Comparison of ENCODE assay signal across 17 cellular contexts in genomic region chr13:37627428-37627827, GRCh38.
"Had no signal": no experiment of that assay in that cellular context is flagged by ENCODE, and none has a peak within 500 bp of the region (broad histone marks: within the 10 kb centered on the region; RNA-seq: fewer than 3 reads in every experiment).

No MANE protein-coding gene starts in this region.

- DNase-seq: activated CD4-positive, alpha-beta T cell treated with anti-CD3 and anti-CD28 coated beads, Interleukin-2, amount 50 U/mL, for 4 hours; activated CD4-positive, CD25-positive, alpha-beta regulatory T cell treated with anti-CD3 and anti-CD28 coated beads, Interleukin-2, amount 50 U/mL, for 72 hours; activated gamma-delta T cell; adrenal gland; head of caudate nucleus; kidney glomerular epithelial cell; left ventricle myocardium inferior; mammary epithelial cell; midbrain; nephron progenitor cell; nucleus accumbens; sigmoid colon; stimulated activated naive B cell treated with anti-CD40 and anti-IgM and Interleukin-4, amounts not matched to agents 10 μg/mL and 1 μg/mL and 100 μg/mL, for 72 hours; T1000; thyroid gland had no signal

- H3K27ac ChIP-seq: adrenal gland, breast epithelium, coronary artery, left ventricle myocardium inferior, sigmoid colon, thyroid gland had no signal

- ATAC-seq: stimulated activated naive B cell treated with anti-CD40 and anti-IgM and Interleukin-4, amounts not matched to agents 10 μg/mL and 1 μg/mL and 100 μg/mL, for 72 hours had no signal
